ENCODE assay signal across 8 cellular contexts in genomic region chr2:136423516-136423996, GRCh38.
DNase-seq lines count a peak whose midpoint lies in the region; ATAC-seq and TF ChIP-seq lines count a peak whose summit lies in the region.

No MANE protein-coding gene starts in this region.

- TF ChIP-seq CTCF in GM12865 (IDR thresholded peaks at IDR 0.05; ENCODE audit: insufficient read depth, low read depth, low read length, missing control alignments) (peak; percentile 79), retinal pigment epithelial cell (conservative IDR thresholded peaks at IDR 0.05; ENCODE audit: low read depth, low read length) (peak; percentile 83)

- H3K4me1 ChIP-seq in adipocyte (ENCODE audit: control insufficient read depth, insufficient read depth, low read length) = no peaks in the 10 kb centered on the region

- no peaks in the 10 kb centered on the region for H3K36me3 ChIP-seq in adipocyte (ENCODE audit: control insufficient read depth, insufficient read depth, low read length, severe bottlenecking)

- no peak overlapping the region for H3K9ac ChIP-seq in adipocyte (ENCODE audit: low read length)

- ATAC-seq in HG02588 (IDR thresholded peaks at IDR 0.05; ENCODE audit: unreplicated experiment) = peak; percentile 97

- DNase-seq in GM12865 (ENCODE audit: low read depth) (peak; percentile 83), NAMALWA (ENCODE audit: low spot score) (peak; percentile 86), SW480 (ENCODE audit: low spot score) (peak; percentile 63), adipocyte (ENCODE audit: low read depth) (peak; percentile 83), hepatic stellate cell (ENCODE audit: low spot score) (peak; percentile 54), retinal pigment epithelial cell (ENCODE audit: low read depth) (peak; percentile 10), cerebellar nuclear complex (lab: John Stamatoyannopoulos, UW) (no peak)

- H3K9me3 ChIP-seq in adipocyte (ENCODE audit: control insufficient read depth, low read length) = no peaks in the 10 kb centered on the region

- H3K4me3 ChIP-seq in GM12865 (ENCODE audit: low read depth, low read length) (peak overlapping the region; percentile 49), adipocyte (ENCODE audit: low read length) (peak overlapping the region; percentile 71), retinal pigment epithelial cell (ENCODE audit: low read length) (peak overlapping the region; percentile 56)

- H3K27me3 ChIP-seq in adipocyte (replicated peaks; ENCODE audit: control insufficient read depth, insufficient read depth, low read length) = peaks cover 30% of the 10 kb centered on the region

Comparison
In these comparisons a context has a peak if more than half of its experiments do, and no peak if none do; other contexts are left out.
1. DNase-seq: peak in GM12865 (single experiment), NAMALWA (single experiment), SW480 (single experiment), adipocyte (single experiment), hepatic stellate cell (single experiment) and retinal pigment epithelial cell (single experiment); none in cerebellar nuclear complex (0 of 2).
2. Peak in every context shown above with its lines, with median percentiles within 50 percentile points of each other: H3K4me3 ChIP-seq.